In the genomic region with DNA sequence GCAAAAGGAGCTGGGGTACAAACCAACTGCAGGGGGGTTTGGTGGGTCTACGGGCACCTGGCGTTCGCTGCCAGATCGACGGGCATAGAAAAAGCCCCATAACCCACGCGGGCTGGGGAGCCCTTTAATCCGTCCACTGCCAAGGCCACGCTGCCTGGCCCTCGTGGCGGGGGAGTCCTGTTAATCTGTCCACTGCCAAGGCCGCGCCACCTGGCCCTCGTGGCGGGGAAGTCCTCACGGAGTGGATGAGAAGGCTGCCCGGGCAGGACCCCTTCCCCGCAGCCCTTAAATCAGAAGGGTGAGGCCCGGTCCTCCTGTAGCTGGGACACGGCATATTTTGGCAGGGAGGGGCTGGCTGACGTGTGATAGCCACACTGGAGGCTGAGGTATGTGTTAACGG, we compare ENCODE assay signal across 20 cellular contexts.
DNase-seq lines count a peak whose midpoint lies in the region; FAIRE-seq and TF ChIP-seq lines count a peak whose summit lies in the region.
"Had no signal": no experiment of that assay in that cellular context is flagged by ENCODE, and none has a peak within 500 bp of the region (broad histone marks: within the 10 kb centered on the region; RNA-seq: fewer than 3 reads in every experiment).

No MANE protein-coding gene starts in this region.

- no peak overlapping the region for H3K9ac ChIP-seq in kidney (ENCODE audit: low read length in 2 of 2)
- H3K9ac ChIP-seq: BLaER1 had no signal

- POLR2A ChIA-PET in GM10248 (lab: Yijun Ruan, JAX): no interaction called here

- DNase-seq in CD14-positive monocyte (ENCODE audit: low spot score): peak; percentile 21
- DNase-seq in kidney: peak; percentile 56
- peak; percentile 37 for DNase-seq in posterior vena cava (ENCODE audit: low spot score)
- DNase-seq in GM10248 (ENCODE audit: extremely low spot score): no peak
- DNase-seq in NK-92 treated with Interleukin-12 subunit alpha and Interleukin-12 subunit beta, amount 100 ng/mL, for 24 hours (lab: John Stamatoyannopoulos, UW): no peak
- DNase-seq in CD1c-positive myeloid dendritic cell (ENCODE audit: extremely low spot score): no peak
- DNase-seq: Calu3; CD4-positive, alpha-beta memory T cell; COR-L47; DMS53; DMS79 treated with DMSO at 0.1 percent for 48 hours; GF-D8; H9 had no signal

- H3K27me3 Mint-ChIP-seq in CD14-positive monocyte (ENCODE audit: low read depth in 3 of 3): peaks cover 7 to 15% (median 12%) of the 10 kb centered on the region in 3 donors
- H3K27me3 Mint-ChIP-seq: B cell had no signal

- H3K27ac Mint-ChIP-seq in CD14-positive monocyte: no peak overlapping the region
- H3K27ac Mint-ChIP-seq: B cell; CD4-positive, alpha-beta memory T cell; GM23338; H9 had no signal

- CTCF ChIA-PET in GM10248 (lab: Yijun Ruan, JAX): no interaction called here

- TF ChIP-seq CTCF in CD14-positive monocyte (IDR thresholded peaks at IDR 0.05): no peak
- no peak for TF ChIP-seq CTCF in kidney (IDR thresholded peaks at IDR 0.05; ENCODE audit: borderline replicate concordance, extremely low read depth, insufficient read depth)
- no peak for TF ChIP-seq CTCF in GM10248 (IDR thresholded peaks at IDR 0.05; ENCODE audit: control extremely low read depth, extremely low read depth, low read depth, missing control alignments)

- no peak overlapping the region for H3K4me3 ChIP-seq in kidney (ENCODE audit: low read length in 2 of 2)
- H3K4me3 ChIP-seq: BLaER1, GM23338 had no signal

- peaks cover 0 to 4% (median 0%) of the 10 kb centered on the region in 7 donors for H3K9me3 Mint-ChIP-seq in CD14-positive monocyte
- H3K9me3 Mint-ChIP-seq: CD4-positive, alpha-beta memory T cell; GM23338 had no signal

- no peak for FAIRE-seq in kidney (lab: Jason Lieb, UNC)
- FAIRE-seq: A204.1, GM12892 had no signal

- no peaks in the 10 kb centered on the region for H3K36me3 Mint-ChIP-seq in CD14-positive monocyte
- H3K36me3 Mint-ChIP-seq: CD4-positive, alpha-beta memory T cell had no signal

- no peaks in the 10 kb centered on the region for H3K4me1 Mint-ChIP-seq in CD14-positive monocyte
- H3K4me1 Mint-ChIP-seq: B cell; CD4-positive, alpha-beta memory T cell; GM23338; H9 had no signal

- H3K27ac ChIP-seq in kidney (ENCODE audit: low read depth in 2 of 2, low read length in 2 of 2): no peak overlapping the region
- H3K27ac ChIP-seq: 22Rv1, BLaER1, C4-2B had no signal

- H3K36me3 ChIP-seq in kidney (ENCODE audit: control insufficient read depth in 1 of 2, insufficient read depth in 2 of 2, low read length in 2 of 2): no peaks in the 10 kb centered on the region
- H3K36me3 ChIP-seq: BLaER1 had no signal

- no peak overlapping the region for H3K4me3 Mint-ChIP-seq in CD14-positive monocyte
- H3K4me3 Mint-ChIP-seq: B cell; CD4-positive, alpha-beta memory T cell; GM23338; H9 had no signal

- intact Hi-C loops in CD14-positive monocyte (cut with micrococcal nuclease): no loop called here
- intact Hi-C loops in kidney (cut with DNase I): no loop called here
- intact Hi-C loops in posterior vena cava (cut with DNase I): no loop called here

- no peaks in the 10 kb centered on the region for H3K4me1 ChIP-seq in kidney (ENCODE audit: control insufficient read depth in 1 of 2, insufficient read depth in 1 of 2, low read depth in 1 of 2, low read length in 2 of 2)

- H3K9me3 ChIP-seq in kidney (ENCODE audit: control insufficient read depth in 1 of 2, low read length in 2 of 2): no peaks in the 10 kb centered on the region
- H3K9me3 ChIP-seq: BLaER1 had no signal

Comparison
In these comparisons a context has a peak if more than half of its experiments do, and no peak if none do; other contexts are left out.
1. DNase-seq: peak in CD14-positive monocyte (single experiment), kidney (single experiment) and posterior vena cava (single experiment); none in GM10248 (single experiment), NK-92 treated with Interleukin-12 subunit alpha and Interleukin-12 subunit beta, amount 100 ng/mL, for 24 hours (single experiment) and CD1c-positive myeloid dendritic cell (single experiment).